12 cellular contexts compared by ENCODE assay signal in the genomic region with DNA sequence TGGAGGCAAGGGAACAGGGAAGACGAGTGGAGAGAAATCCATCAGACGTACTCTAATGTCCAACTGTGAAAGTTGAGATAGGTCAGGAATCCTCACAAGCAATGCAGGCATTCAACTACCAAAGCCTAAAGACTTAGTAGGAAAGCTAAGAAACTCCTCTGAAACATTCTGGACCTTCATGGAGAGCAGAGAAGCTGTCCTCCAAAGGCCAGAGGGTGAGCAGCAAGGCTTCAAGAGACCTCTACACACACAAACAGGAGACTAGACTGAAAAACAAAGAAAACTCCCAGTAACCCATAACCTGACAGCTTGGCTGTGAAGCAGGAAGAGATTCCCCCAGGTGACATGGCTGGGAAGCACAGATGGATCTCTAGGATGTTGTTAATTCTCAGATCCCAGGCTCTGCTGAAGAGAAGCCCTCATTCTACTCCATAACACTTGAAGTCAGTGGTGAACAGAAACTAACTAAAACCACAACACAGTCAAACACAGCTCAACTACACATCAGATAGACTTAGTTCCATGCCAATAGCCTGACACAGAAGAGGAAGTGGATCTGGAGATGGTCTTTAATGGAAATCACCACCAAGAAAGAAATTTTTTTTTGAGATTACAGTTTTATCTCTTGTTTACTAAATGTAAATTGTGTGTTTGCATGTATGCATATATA. TPM values are rescaled to one million over a fixed set of nuclear protein-coding genes. Genes with fewer than 3 reads are reported as not detected.
A peak's percentile ranks its signal among the peaks of the same experiment; 100 is the strongest.
DNase-seq lines count a peak whose midpoint lies in the region; ATAC-seq and TF ChIP-seq lines count a peak whose summit lies in the region.
"Had no signal": no experiment of that assay in that cellular context is flagged by ENCODE, and none has a peak within 500 bp of the region (broad histone marks: within the 10 kb centered on the region; RNA-seq: fewer than 3 reads in every experiment).

No MANE protein-coding gene starts in this region.

- peaks cover 5% of the 10 kb centered on the region for H3K36me3 Mint-ChIP-seq in activated naive CD4-positive, alpha-beta T cell treated with anti-CD3 and anti-CD28 coated beads, Interleukin-2, amount 10 ng/mL, durations not matched to agents 7 days and 5 days

- H3K4me2 ChIP-seq in hepatocyte, result no peak overlapping the region

- no peak for TF ChIP-seq CTCF in hepatocyte (IDR thresholded peaks at IDR 0.05; ENCODE audit: poor library complexity)
- no peak for TF ChIP-seq CTCF in lower lobe of right lung (IDR thresholded peaks at IDR 0.05)

- H4K20me1 ChIP-seq in hepatocyte (ENCODE audit: insufficient read depth, poor library complexity, severe bottlenecking), result no peaks in the 10 kb centered on the region

- DNase-seq in activated naive CD4-positive, alpha-beta T cell treated with anti-CD3 and anti-CD28 coated beads, Interleukin-2, amount 10 ng/mL, durations not matched to agents 7 days and 5 days, result no peak
- DNase-seq in activated naive CD4-positive, alpha-beta T cell (lab: John Stamatoyannopoulos, UW), result no peak
- DNase-seq in MV-4-11 (lab: John Stamatoyannopoulos, UW) (peak; percentile 90), MG63 (no peak), hepatocyte (ENCODE audit: low spot score) (no peak), lower lobe of right lung (no peak)
- no peak for DNase-seq in effector CD4-positive, alpha-beta T cell
- DNase-seq: activated T-cell treated with anti-CD3 and anti-CD28 coated beads, Interleukin-2, amount 50 U/mL, for 4 hours; islet precursor cell had no signal

- H3K27me3 ChIP-seq in MG63 (peaks cover 14% of the 10 kb centered on the region), hepatocyte (peaks cover 4% of the 10 kb centered on the region), lower lobe of right lung (ENCODE audit: low read depth) (peaks cover 5% of the 10 kb centered on the region)

- H3K9me3 ChIP-seq in MG63, result 0 out of 2 replicates have a peak, but pooled peaks cover 2% of the 10 kb centered on the region
- H3K9me3 ChIP-seq in hepatocyte (ENCODE audit: low read depth), result no peaks in the 10 kb centered on the region
- no peaks in the 10 kb centered on the region for H3K9me3 ChIP-seq in lower lobe of right lung

- 75% methylated on average over 2 of the region's 2 CpGs for WGBS in hepatocyte (ENCODE audit: low lambda C conversion rate, missing lambda C conversion rate)

- peaks cover 44% of the 10 kb centered on the region for H3K4me1 Mint-ChIP-seq in activated naive CD4-positive, alpha-beta T cell treated with anti-CD3 and anti-CD28 coated beads, Interleukin-2, amount 10 ng/mL, durations not matched to agents 7 days and 5 days

- H3K4me1 ChIP-seq in hepatocyte (ENCODE audit: insufficient read depth), result no peaks in the 10 kb centered on the region
- H3K4me1 ChIP-seq in lower lobe of right lung, result peaks cover 6% of the 10 kb centered on the region

- H3K4me3 ChIP-seq in MG63, result no peak overlapping the region
- no peak overlapping the region for H3K4me3 ChIP-seq in hepatocyte
- no peak overlapping the region for H3K4me3 ChIP-seq in lower lobe of right lung
- H3K4me3 ChIP-seq: SK-N-MC had no signal

- no peaks in the 10 kb centered on the region for H3K79me2 ChIP-seq in hepatocyte

- H3K9me3 Mint-ChIP-seq in activated naive CD4-positive, alpha-beta T cell treated with anti-CD3 and anti-CD28 coated beads, Interleukin-2, amount 10 ng/mL, durations not matched to agents 7 days and 5 days, result peaks cover 7% of the 10 kb centered on the region
- H3K9me3 Mint-ChIP-seq: activated T-cell treated with anti-CD3 and anti-CD28 coated beads, Interleukin-2, amount 50 U/mL, for 4 hours had no signal

- H3K27ac Mint-ChIP-seq in activated naive CD4-positive, alpha-beta T cell treated with anti-CD3 and anti-CD28 coated beads, Interleukin-2, amount 10 ng/mL, durations not matched to agents 7 days and 5 days, result peak overlapping the region; percentile 35

- no peaks in the 10 kb centered on the region for H3K9me2 ChIP-seq in hepatocyte (replicated peaks; ENCODE audit: insufficient read depth)

- H2AFZ ChIP-seq in hepatocyte, result no peak overlapping the region

- H3K27me3 Mint-ChIP-seq in activated naive CD4-positive, alpha-beta T cell treated with anti-CD3 and anti-CD28 coated beads, Interleukin-2, amount 10 ng/mL, durations not matched to agents 7 days and 5 days, result peaks cover 13% of the 10 kb centered on the region

- ATAC-seq in HG02943 (IDR thresholded peaks at IDR 0.05; ENCODE audit: low read depth, unreplicated experiment) (peak; percentile 87), lower lobe of right lung (no peak)
- ATAC-seq: activated T-cell treated with anti-CD3 and anti-CD28 coated beads, Interleukin-2, amount 50 U/mL, for 4 hours had no signal

- CTCF ChIA-PET in activated naive CD4-positive, alpha-beta T cell treated with anti-CD3 and anti-CD28 coated beads, Interleukin-2, amount 10 ng/mL, durations not matched to agents 7 days and 5 days (lab: Charles Lee), result interaction anchor here (0.6 to 1.1 kb wide), 3 partner anchors 34 to 294 kb away, joined by 3 read pairs; no protein-coding TSS in a partner anchor

- no peak overlapping the region for H3K27ac ChIP-seq in hepatocyte
- H3K27ac ChIP-seq in lower lobe of right lung, result no peak overlapping the region
- H3K27ac ChIP-seq: SK-N-MC had no signal

- no peak overlapping the region for H3K4me3 Mint-ChIP-seq in activated naive CD4-positive, alpha-beta T cell treated with anti-CD3 and anti-CD28 coated beads, Interleukin-2, amount 10 ng/mL, durations not matched to agents 7 days and 5 days
- H3K4me3 Mint-ChIP-seq: activated T-cell treated with anti-CD3 and anti-CD28 coated beads, Interleukin-2, amount 50 U/mL, for 4 hours had no signal

- intact Hi-C loops in lower lobe of right lung (cut with DNase I), result no loop called here

- H3K36me3 ChIP-seq in MG63 (no peaks in the 10 kb centered on the region), hepatocyte (replicated peaks; ENCODE audit: insufficient read depth, low read depth) (no peaks in the 10 kb centered on the region), lower lobe of right lung (no peaks in the 10 kb centered on the region)

RNA-seq across cellular contexts. Expression of a gene that starts 23.2 kb away (rescaled TPM):
- total RNA-seq in MG63 (2014; rRNA removed; shearing (Covaris generic); ENCODE audit: low replicate concordance), result not detected in 2 replicates
- total RNA-seq in hepatocyte (282 and 304 TPM in 2 replicates), lower lobe of right lung (1,458 TPM)
- 129 and 170 TPM in 2 replicates for polyA plus RNA-seq in hepatocyte
- total RNA-seq: M059J had no signal

RNA-seq across cellular contexts. Expression of a gene that starts 34.6 kb away (rescaled TPM):
- total RNA-seq in MG63 (2014; rRNA removed; shearing (Covaris generic); ENCODE audit: low replicate concordance), result 32.3 and 75.0 TPM in 2 replicates
- total RNA-seq in hepatocyte (47.2 and 58.2 TPM in 2 replicates), lower lobe of right lung (11.4 TPM)
- 16.2 and 25.2 TPM in 2 replicates for polyA plus RNA-seq in hepatocyte

Comparison
In these comparisons a context has a peak if more than half of its experiments do, and no peak if none do; other contexts are left out.
1. RNA of a gene that starts 23.2 kb away (total RNA-seq): 1,458 TPM in lower lobe of right lung (single experiment) and 282 to 304 TPM in hepatocyte; not detected in MG63; every median in the first group is over 100 times any median in the second.